ENCODE assay signal across 1 cellular context in genomic region chr4:106494066-106494465, GRCh38.
TF ChIP-seq lines count a peak whose summit lies in the region.

No MANE protein-coding gene starts in this region.

TF ChIP-seq in IMR-90, 13 proteins besides CTCF, POLR2A, EP300 and RAD21 (continued from another document):
- TF ChIP-seq ELK1 (IDR thresholded peaks at IDR 0.05; ENCODE audit: borderline replicate concordance, low read depth, low read length) (no peak), MXI1 (IDR thresholded peaks at IDR 0.05; ENCODE audit: borderline replicate concordance, low read depth, low read length) (no peak)
